ENCODE assay signal across 20 cellular contexts in genomic region chr12:112283541-112283940, GRCh38.
DNase-seq lines count a peak whose midpoint lies in the region; ATAC-seq and TF ChIP-seq lines count a peak whose summit lies in the region.
"Had no signal": no experiment of that assay in that cellular context is flagged by ENCODE, and none has a peak within 500 bp of the region (broad histone marks: within the 10 kb centered on the region; RNA-seq: fewer than 3 reads in every experiment).

No MANE protein-coding gene starts in this region.

- DNase-seq in IMR-90 (no peak), SK-N-SH (no peak), esophagus squamous epithelium (lab: John Stamatoyannopoulos, UW) (no peak), foreskin melanocyte (no peak), mucosa of gallbladder (ENCODE audit: low spot score) (no peak)
- DNase-seq in CD8-positive, alpha-beta T cell: no peak
- DNase-seq: activated gamma-delta T cell; amygdala; BE2C; GOT3; Kasumi-1; NCI-H1436; stimulated activated naive CD8-positive, alpha-beta T cell treated with anti-CD3 and anti-CD28 coated beads, Interleukin-15, amount 100 ng/mL, for 72 hours; upper lobe of left lung had no signal

- no peak overlapping the region for H4K8ac ChIP-seq in IMR-90 (ENCODE audit: low read depth in 2 of 2, low read length in 2 of 2)

- H3K27me3 Mint-ChIP-seq in nephron (ENCODE audit: low read depth): no peaks in the 10 kb centered on the region
- no peaks in the 10 kb centered on the region for H3K27me3 Mint-ChIP-seq in CD8-positive, alpha-beta T cell (ENCODE audit: low read depth)
- H3K27me3 Mint-ChIP-seq: stimulated activated naive CD8-positive, alpha-beta T cell treated with anti-CD3 and anti-CD28 coated beads, Interleukin-15, amount 100 ng/mL, for 72 hours had no signal

- H3K4me1 Mint-ChIP-seq in nephron: peaks cover 22% of the 10 kb centered on the region
- H3K4me1 Mint-ChIP-seq in CD8-positive, alpha-beta T cell (ENCODE audit: low read depth): no peaks in the 10 kb centered on the region
- H3K4me1 Mint-ChIP-seq: stimulated activated naive CD8-positive, alpha-beta T cell treated with anti-CD3 and anti-CD28 coated beads, Interleukin-15, amount 100 ng/mL, for 72 hours had no signal

- intact Hi-C loops in IMR-90 (cut with micrococcal nuclease) (no loop called here), esophagus squamous epithelium (cut with DNase I) (no loop called here)
- intact Hi-C loops in CD8-positive, alpha-beta T cell (cut with DNase I, micrococcal nuclease): no loop called here

- H3K4me2 ChIP-seq in IMR-90 (ENCODE audit: low read depth, low read length) (no peak overlapping the region), SK-N-SH (no peak overlapping the region)

- no peaks in the 10 kb centered on the region; the same call in 1 of the 2 replicates for H4K20me1 ChIP-seq in IMR-90 (ENCODE audit: insufficient read depth, low read length)
- H4K20me1 ChIP-seq in SK-N-SH (ENCODE audit: insufficient read depth): no peaks in the 10 kb centered on the region

- no peak for TF ChIP-seq POLR2A in IMR-90 (IDR thresholded peaks at IDR 0.05; ENCODE audit: low read depth, low read length)
- no peak for TF ChIP-seq POLR2A in esophagus squamous epithelium (IDR thresholded peaks at IDR 0.05)

- POLR2A ChIA-PET in IMR-90 (lab: Charles Lee; ENCODE audit: unreplicated experiment): interaction anchor here (0.6 kb wide), 2 partner anchors 10 to 11 kb away, joined by 5 to 6 read pairs; no protein-coding TSS in a partner anchor
- POLR2A ChIA-PET in SK-N-SH (lab: Yijun Ruan, JAX): no interaction called here
- POLR2A ChIA-PET in CD8-positive, alpha-beta T cell (lab: Charles Lee): interaction anchor here (0.8 kb wide), 1 partner anchor 22 kb away, joined by 3 read pairs; no protein-coding TSS in a partner anchor

- no peak overlapping the region for H3K4ac ChIP-seq in IMR-90 (ENCODE audit: low read depth, low read length)

- no peak overlapping the region for H2BK20ac ChIP-seq in IMR-90 (ENCODE audit: low read depth, low read length)

- H2BK5ac ChIP-seq in IMR-90 (ENCODE audit: low read depth, low read length, poor library complexity, severe bottlenecking): no peak overlapping the region

- peak; percentile 17; the same call in 1 of the 2 replicates for ATAC-seq in IMR-90 (ENCODE audit: low read depth)
- ATAC-seq in HG03159 (IDR thresholded peaks at IDR 0.05; ENCODE audit: unreplicated experiment): no peak
- ATAC-seq in CD8-positive, alpha-beta T cell: no peak
- ATAC-seq: activated CD4-positive, CD25-positive, alpha-beta regulatory T cell treated with anti-CD3 and anti-CD28 coated beads, Interleukin-2, amount 50 U/mL, for 24 hours; stimulated activated naive CD8-positive, alpha-beta T cell treated with anti-CD3 and anti-CD28 coated beads, Interleukin-15, amount 100 ng/mL, for 72 hours had no signal

- no peak overlapping the region for H2BK120ac ChIP-seq in IMR-90 (ENCODE audit: low read depth, low read length)

- peaks cover 5% of the 10 kb centered on the region; the same call in 1 of the 2 replicates for H3K9me1 ChIP-seq in IMR-90 (ENCODE audit: insufficient read depth, low read length)

- no peak overlapping the region for H3K23ac ChIP-seq in IMR-90 (ENCODE audit: low read depth, low read length)

- no peak for TF ChIP-seq CTCF in IMR-90 (conservative IDR thresholded peaks at IDR 0.05; ENCODE audit: low read depth, low read length)
- no peak for TF ChIP-seq CTCF in SK-N-SH (IDR thresholded peaks at IDR 0.05)
- TF ChIP-seq CTCF in esophagus squamous epithelium (IDR thresholded peaks at IDR 0.05): no peak
- no peak for TF ChIP-seq CTCF in nephron (IDR thresholded peaks at IDR 0.05; ENCODE audit: unreplicated experiment in 3 of 3)
- no peak for TF ChIP-seq CTCF in CD8-positive, alpha-beta T cell (IDR thresholded peaks at IDR 0.05)

- BruUV-seq in IMR-90 (replicated peaks; lab: Mats Ljungman, UMichigan): no TSS peak

- H3K9me3 ChIP-seq in IMR-90 (ENCODE audit: control insufficient read depth, insufficient read depth, low read length) (peaks cover 2% of the 10 kb centered on the region), SK-N-SH (peaks cover under 1% of the 10 kb centered on the region; the same call in 1 of the 2 replicates), esophagus squamous epithelium (peaks cover 0 to 6% (median 2%) of the 10 kb centered on the region in 3 donors)
- H3K9me3 ChIP-seq in CD8-positive, alpha-beta T cell (ENCODE audit: low read length): no peaks in the 10 kb centered on the region
- H3K9me3 ChIP-seq: BE2C, neutrophil had no signal

- no peak overlapping the region for H3K27ac ChIP-seq in IMR-90 (ENCODE audit: insufficient read depth, low read length)
- H3K27ac ChIP-seq in SK-N-SH (ENCODE audit: low read depth in 2 of 2, low read length in 1 of 2): peak overlapping the region; percentile 11 to 75; a peak in 2 of 4 replicates
- H3K27ac ChIP-seq in esophagus squamous epithelium: peak overlapping the region in 3 of 4 donors; percentile 11 to 72 (median 58)
- H3K27ac ChIP-seq in CD8-positive, alpha-beta T cell (ENCODE audit: low read depth, low read length): no peak overlapping the region
- H3K27ac ChIP-seq: epithelial cell of prostate, neutrophil, upper lobe of left lung had no signal

- no peaks in the 10 kb centered on the region for H3K9me3 Mint-ChIP-seq in nephron
- H3K9me3 Mint-ChIP-seq in CD8-positive, alpha-beta T cell: no peaks in the 10 kb centered on the region
- H3K9me3 Mint-ChIP-seq: stimulated activated naive CD8-positive, alpha-beta T cell treated with anti-CD3 and anti-CD28 coated beads, Interleukin-15, amount 100 ng/mL, for 72 hours; T-helper 2 cell treated with Interferon-gamma antibody and Interleukin-4, amounts not matched to agents 5 μg/mL and 100 μg/mL, for 36 hours had no signal

- peaks cover 14 to 28% of the 10 kb centered on the region in 2 experiments for H3K79me1 ChIP-seq in IMR-90 (ENCODE audit: low read depth in 1 of 2, low read length in 2 of 2)

- no peak overlapping the region for H2BK15ac ChIP-seq in IMR-90 (ENCODE audit: low read depth, low read length)

- H3K9ac ChIP-seq in IMR-90 (ENCODE audit: low read depth, low read length): no peak overlapping the region
- no peak overlapping the region for H3K9ac ChIP-seq in SK-N-SH

- H3K27me3 ChIP-seq in IMR-90 (ENCODE audit: control insufficient read depth, insufficient read depth, low read length): no peaks in the 10 kb centered on the region
- H3K27me3 ChIP-seq in SK-N-SH (ENCODE audit: insufficient read depth): no peaks in the 10 kb centered on the region
- no peaks in the 10 kb centered on the region for H3K27me3 ChIP-seq in esophagus squamous epithelium
- no peaks in the 10 kb centered on the region for H3K27me3 ChIP-seq in CD8-positive, alpha-beta T cell (ENCODE audit: insufficient read depth, low read length)
- H3K27me3 ChIP-seq: BE2C, neutrophil, upper lobe of left lung had no signal

- H3K4me3 Mint-ChIP-seq in nephron: peak overlapping the region in 1 of 3 experiments; percentile 52
- H3K4me3 Mint-ChIP-seq in CD8-positive, alpha-beta T cell: no peak overlapping the region
- H3K4me3 Mint-ChIP-seq: stimulated activated naive CD8-positive, alpha-beta T cell treated with anti-CD3 and anti-CD28 coated beads, Interleukin-15, amount 100 ng/mL, for 72 hours; T-helper 2 cell treated with Interferon-gamma antibody and Interleukin-4, amounts not matched to agents 5 μg/mL and 100 μg/mL, for 36 hours had no signal

- dilution Hi-C loops in IMR-90 (cut with HindIII; ENCODE audit: low sequenced_read_pairs, unreplicated experiment): no loop called here

- 0% methylated on average over 1 of the region's 2 CpGs; no CpG with 5 or more reads in 1 of the 2 experiments for WGBS in IMR-90 (ENCODE audit: extremely low coverage in 2 of 2, insufficient read length in 1 of 2), 2 experiments
- whole genome bisulfite sequencing in SK-N-SH (ENCODE audit: low lambda C conversion rate): 78% methylated on average over 2 of the region's 2 CpGs
- WGBS in esophagus squamous epithelium, 2 donors: 33 to 44% methylated on average over 2 of the region's 2 CpGs

- peaks cover 2% of the 10 kb centered on the region; the same call in 1 of the 2 replicates for H3K4me1 ChIP-seq in IMR-90 (ENCODE audit: control insufficient read depth, insufficient read depth, low read length)
- no peaks in the 10 kb centered on the region; a peak in 1 of 4 replicates for H3K4me1 ChIP-seq in SK-N-SH (ENCODE audit: control insufficient read depth in 1 of 2, insufficient read depth in 2 of 2, low read depth in 1 of 2, low read length in 1 of 2)
- peaks cover 0 to 31% (median 7%) of the 10 kb centered on the region in 3 donors for H3K4me1 ChIP-seq in esophagus squamous epithelium
- H3K4me1 ChIP-seq in CD8-positive, alpha-beta T cell (ENCODE audit: insufficient read depth, low read length): no peaks in the 10 kb centered on the region
- H3K4me1 ChIP-seq: BE2C had no signal

- H2AFZ ChIP-seq in IMR-90 (replicated peaks; ENCODE audit: low read length, poor library complexity) (no peak overlapping the region), SK-N-SH (ENCODE audit: low read depth) (no peak overlapping the region)

- H3F3A ChIP-seq in SK-N-SH (replicated peaks; ENCODE audit: insufficient read depth): no peaks in the 10 kb centered on the region

- no peak overlapping the region for H2AK9ac ChIP-seq in IMR-90 (replicated peaks; ENCODE audit: low read depth, low read length, poor library complexity)

- H3K36me3 ChIP-seq in IMR-90 (ENCODE audit: control insufficient read depth, insufficient read depth, low read length) (peaks cover 3% of the 10 kb centered on the region), SK-N-SH (replicated peaks in 1 of 2; ENCODE audit: control insufficient read depth in 1 of 2, insufficient read depth in 2 of 2, low read length in 1 of 2) (peaks cover 0 to 14% of the 10 kb centered on the region in 2 experiments), esophagus squamous epithelium (peaks cover 0 to 18% (median 0%) of the 10 kb centered on the region in 3 donors)
- H3K36me3 ChIP-seq in CD8-positive, alpha-beta T cell (ENCODE audit: insufficient read depth, low read length): no peaks in the 10 kb centered on the region
- H3K36me3 ChIP-seq: BE2C had no signal

- no peak overlapping the region for H3K18ac ChIP-seq in IMR-90 (ENCODE audit: low read depth, low read length)

- no peak overlapping the region for H4K5ac ChIP-seq in IMR-90 (ENCODE audit: low read depth, low read length)

- H4K91ac ChIP-seq in IMR-90 (ENCODE audit: insufficient read depth, low read depth, low read length): no peak overlapping the region

- no peak overlapping the region for H3K4me3 ChIP-seq in IMR-90 (ENCODE audit: insufficient read depth, low read depth, low read length)
- no peak overlapping the region for H3K4me3 ChIP-seq in SK-N-SH (ENCODE audit: low read depth in 2 of 2, low read length in 1 of 2)
- H3K4me3 ChIP-seq in esophagus squamous epithelium: no peak overlapping the region
- H3K4me3 ChIP-seq in CD8-positive, alpha-beta T cell (ENCODE audit: low read depth, low read length): no peak overlapping the region
- H3K4me3 ChIP-seq: upper lobe of left lung had no signal

- CTCF ChIA-PET in IMR-90 (lab: Yijun Ruan, JAX) (interaction anchor here (1.0 kb wide), 1 partner anchor 199 kb away, joined by 3 read pairs; no protein-coding TSS in a partner anchor), SK-N-SH (lab: Yijun Ruan, JAX) (interaction anchor here (0.6 to 1.2 kb wide), 2 partner anchors 12 to 104 kb away, joined by 3 to 4 read pairs; no protein-coding TSS in a partner anchor)
- CTCF ChIA-PET in CD8-positive, alpha-beta T cell (lab: Charles Lee): no interaction called here

- peak overlapping the region in 2 of 3 experiments; percentile 31 to 63 for H3K27ac Mint-ChIP-seq in nephron
- no peak overlapping the region for H3K27ac Mint-ChIP-seq in CD8-positive, alpha-beta T cell
- H3K27ac Mint-ChIP-seq: stimulated activated naive CD8-positive, alpha-beta T cell treated with anti-CD3 and anti-CD28 coated beads, Interleukin-15, amount 100 ng/mL, for 72 hours; T-helper 2 cell treated with Interferon-gamma antibody and Interleukin-4, amounts not matched to agents 5 μg/mL and 100 μg/mL, for 36 hours had no signal

- H3K56ac ChIP-seq in IMR-90 (ENCODE audit: extremely low read depth, insufficient read depth, low read length): no peak overlapping the region

- TF ChIP-seq RAD21 in IMR-90 (IDR thresholded peaks at IDR 0.05; ENCODE audit: low read length) (no peak), SK-N-SH (IDR thresholded peaks at IDR 0.05; ENCODE audit: low read length) (no peak)

- H3K14ac ChIP-seq in IMR-90 (replicated peaks; ENCODE audit: low read depth, low read length): no peak overlapping the region

- H3K79me2 ChIP-seq in SK-N-SH (ENCODE audit: insufficient read depth): no peaks in the 10 kb centered on the region

- H2AK5ac ChIP-seq in IMR-90 (ENCODE audit: low read depth, low read length): no peak overlapping the region

- H3K36me3 Mint-ChIP-seq in nephron (ENCODE audit: low read depth): peaks cover 4% of the 10 kb centered on the region
- H3K36me3 Mint-ChIP-seq in CD8-positive, alpha-beta T cell: peaks cover 23% of the 10 kb centered on the region

- H3K9me2 ChIP-seq in SK-N-SH: no peaks in the 10 kb centered on the region

- TF ChIP-seq EP300 in SK-N-SH (IDR thresholded peaks at IDR 0.05; ENCODE audit: borderline replicate concordance in 1 of 2, low read depth in 1 of 2, low read length in 1 of 2): no peak

- in situ Hi-C loops in IMR-90 (cut with MboI; ENCODE audit: low sequenced_read_pairs): no loop called here

Comparison
In these comparisons a context has a peak if more than half of its experiments do, and no peak if none do; other contexts are left out.
1. H3K27ac ChIP-seq: peak in SK-N-SH (2 of 2) and esophagus squamous epithelium (3 of 4); none in IMR-90 (single experiment) and CD8-positive, alpha-beta T cell (single experiment).